In the genomic region with DNA sequence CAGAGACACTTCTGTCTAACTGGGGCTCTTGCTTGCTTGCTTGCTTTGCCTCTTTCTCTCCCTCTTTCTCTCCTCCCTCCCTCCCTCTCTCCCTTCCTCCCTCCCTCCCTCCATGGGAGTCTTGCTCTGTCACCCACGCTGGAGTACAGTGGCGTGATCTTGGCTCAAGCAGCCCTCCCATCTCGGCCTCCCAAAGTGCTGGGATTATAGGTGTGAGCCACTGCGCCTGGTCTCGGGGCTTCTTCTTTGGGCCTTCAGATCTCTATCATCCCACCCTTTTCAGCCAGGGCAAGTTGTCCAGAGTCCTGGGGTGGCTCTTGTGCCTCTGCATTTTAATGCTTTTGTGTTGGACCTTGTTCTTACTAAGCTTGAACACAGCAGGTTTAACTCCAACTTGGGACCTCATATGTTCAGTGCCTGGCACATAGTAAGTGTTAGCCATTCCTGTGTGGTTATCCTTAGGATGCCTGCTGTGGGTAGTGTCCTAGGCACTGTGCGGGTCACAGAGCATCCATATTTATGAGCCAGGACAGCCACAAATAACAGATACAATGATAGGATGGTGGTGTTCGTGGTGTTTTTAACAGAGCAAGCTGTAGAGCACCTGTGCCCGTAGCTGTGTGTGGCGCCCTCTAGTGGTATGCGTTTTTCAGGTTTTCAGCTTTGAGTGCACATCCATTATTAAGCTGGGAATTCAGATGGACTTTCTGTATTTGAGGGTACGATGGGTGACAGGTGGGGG, we compare ENCODE assay signal across 8 cellular contexts.
DNase-seq lines count a peak whose midpoint lies in the region; ATAC-seq, FAIRE-seq and TF ChIP-seq lines count a peak whose summit lies in the region.

No MANE protein-coding gene starts in this region.

- TF ChIP-seq CTCF in D721Med (IDR thresholded peaks at IDR 0.05; ENCODE audit: insufficient read depth, missing control alignments) (peak; percentile 76), right atrium auricular region (IDR thresholded peaks at IDR 0.05) (peak; percentile 91 to 94), sigmoid colon (IDR thresholded peaks at IDR 0.05) (peak; percentile 17 to 85 (median 76))

- peak; percentile 56 for DNase-seq in D721Med (ENCODE audit: insufficient read length, low spot score)
- DNase-seq in KG1 (lab: John Stamatoyannopoulos, UW), result peak; percentile 36
- peak; percentile 52 for DNase-seq in SW480 (ENCODE audit: low spot score)
- peak; percentile 74 for DNase-seq in adipocyte (ENCODE audit: low read depth)
- DNase-seq in right atrium auricular region (ENCODE audit: low spot score), result peak; percentile 79
- DNase-seq in sigmoid colon, result peak; percentile 77

- peaks cover 28% of the 10 kb centered on the region for H3K36me3 ChIP-seq in adipocyte (ENCODE audit: control insufficient read depth, insufficient read depth, low read length, severe bottlenecking)
- H3K36me3 ChIP-seq in right atrium auricular region, result peaks cover 29% of the 10 kb centered on the region
- H3K36me3 ChIP-seq in sigmoid colon, result peaks cover 7 to 45% (median 17%) of the 10 kb centered on the region in 4 donors

- intact Hi-C loops in sigmoid colon (cut with DNase I), result loop anchor here (2.0 to 5.0 kb wide), 2 partner anchors 74 to 294 kb away; no protein-coding TSS in a partner anchor

- H3K4me1 ChIP-seq in adipocyte (ENCODE audit: control insufficient read depth, insufficient read depth, low read length) (peaks cover 40% of the 10 kb centered on the region), right atrium auricular region (peaks cover 0 to 58% of the 10 kb centered on the region in 2 donors), sigmoid colon (peaks cover 0 to 22% (median 9%) of the 10 kb centered on the region in 4 donors)

- no peak overlapping the region for H3K4me3 ChIP-seq in adipocyte (ENCODE audit: low read length)
- no peak overlapping the region for H3K4me3 ChIP-seq in right atrium auricular region
- H3K4me3 ChIP-seq in sigmoid colon, result no peak overlapping the region

- H3K27ac ChIP-seq in right atrium auricular region, result peak overlapping the region in 1 of 2 donors; percentile 53
- H3K27ac ChIP-seq in sigmoid colon, result no peak overlapping the region

- no peaks in the 10 kb centered on the region for H3K9me3 ChIP-seq in adipocyte (ENCODE audit: control insufficient read depth, low read length)
- H3K9me3 ChIP-seq in right atrium auricular region, result no peaks in the 10 kb centered on the region
- H3K9me3 ChIP-seq in sigmoid colon, result no peaks in the 10 kb centered on the region

- no peak for TF ChIP-seq EP300 in sigmoid colon (IDR thresholded peaks at IDR 0.05)

- H3K9ac ChIP-seq in adipocyte (ENCODE audit: low read length), result no peak overlapping the region

- no peak for TF ChIP-seq POLR2A in sigmoid colon (IDR thresholded peaks at IDR 0.05)

- FAIRE-seq in D721Med (lab: Jason Lieb, UNC), result no peak

- H3K27me3 ChIP-seq in adipocyte (replicated peaks; ENCODE audit: control insufficient read depth, insufficient read depth, low read length) (no peaks in the 10 kb centered on the region), right atrium auricular region (no peaks in the 10 kb centered on the region), sigmoid colon (no peaks in the 10 kb centered on the region)

- ATAC-seq in HG03280 (IDR thresholded peaks at IDR 0.05; ENCODE audit: unreplicated experiment) (no peak), HG03469 (IDR thresholded peaks at IDR 0.05; ENCODE audit: unreplicated experiment) (no peak)

- 42 to 57% methylated on average over 11 of the region's 11 CpGs for WGBS in sigmoid colon, 2 donors
